In genomic region chr20:48286571-48287551, GRCh38 we compare ENCODE assay signal across 11 cellular contexts.
DNase-seq lines count a peak whose midpoint lies in the region; ATAC-seq and TF ChIP-seq lines count a peak whose summit lies in the region.
"Had no signal": no experiment of that assay in that cellular context is flagged by ENCODE, and none has a peak within 500 bp of the region (broad histone marks: within the 10 kb centered on the region; RNA-seq: fewer than 3 reads in every experiment).

No MANE protein-coding gene starts in this region.

- H3K36me3 ChIP-seq in heart right ventricle = no peaks in the 10 kb centered on the region
- no peaks in the 10 kb centered on the region for H3K36me3 ChIP-seq in esophagus squamous epithelium
- no peaks in the 10 kb centered on the region for H3K36me3 ChIP-seq in vagina

- WGBS in heart right ventricle, 2 donors = 45 to 53% methylated on average over 9 of the region's 9 CpGs
- WGBS in esophagus squamous epithelium, 2 donors = 43 to 45% methylated on average over 7 to 8 of the region's 9 CpGs

- H3K27me3 ChIP-seq in heart right ventricle (peaks cover 0 to 8% (median 0%) of the 10 kb centered on the region in 7 donors), esophagus squamous epithelium (peaks cover 0 to 11% (median 0%) of the 10 kb centered on the region in 4 donors), vagina (no peaks in the 10 kb centered on the region)

- H3K9me3 ChIP-seq in heart right ventricle = no peaks in the 10 kb centered on the region
- no peaks in the 10 kb centered on the region for H3K9me3 ChIP-seq in esophagus squamous epithelium
- no peaks in the 10 kb centered on the region for H3K9me3 ChIP-seq in vagina

- no peak for TF ChIP-seq POLR2A in esophagus squamous epithelium (IDR thresholded peaks at IDR 0.05)
- no peak for TF ChIP-seq POLR2A in vagina (IDR thresholded peaks at IDR 0.05)

- H3K4me1 ChIP-seq in heart right ventricle (peaks cover 0 to 29% (median 17%) of the 10 kb centered on the region in 9 donors), esophagus squamous epithelium (peaks cover 9 to 33% (median 14%) of the 10 kb centered on the region in 3 donors), vagina (peaks cover 13% of the 10 kb centered on the region)

- H3K4me3 ChIP-seq in heart right ventricle (no peak overlapping the region), esophagus squamous epithelium (no peak overlapping the region), vagina (no peak overlapping the region)

- peak overlapping the region in 5 of 10 donors; percentile 31 to 58 (median 34) for H3K27ac ChIP-seq in heart right ventricle
- H3K27ac ChIP-seq in esophagus squamous epithelium = peak overlapping the region; percentile 8 to 43 (median 24)
- peak overlapping the region; percentile 54 for H3K27ac ChIP-seq in vagina

- peak in 5 of 8 donors; percentile 24 to 45 (median 36) for ATAC-seq in heart right ventricle
- no peak for ATAC-seq in GM21447 (IDR thresholded peaks at IDR 0.05; ENCODE audit: unreplicated experiment)
- ATAC-seq in HG02870 (IDR thresholded peaks at IDR 0.05; ENCODE audit: unreplicated experiment) = no peak

- TF ChIP-seq CTCF in heart right ventricle (IDR thresholded peaks at IDR 0.05) (no peak), esophagus squamous epithelium (IDR thresholded peaks at IDR 0.05) (no peak), vagina (IDR thresholded peaks at IDR 0.05) (no peak)

- DNase-seq in heart right ventricle = no peak
- no peak for DNase-seq in cardiac septum (ENCODE audit: low spot score)
- DNase-seq in esophagus squamous epithelium (lab: John Stamatoyannopoulos, UW) = no peak
- DNase-seq in myocyte (ENCODE audit: low read depth) = peak; percentile 55
- no peak for DNase-seq in vagina (ENCODE audit: extremely low spot score in 2 of 2)
- DNase-seq in hippocampal formation (lab: John Stamatoyannopoulos, UW) = no peak
- DNase-seq: activated CD4-positive, alpha-beta T cell treated with anti-CD3 and anti-CD28 coated beads for 48 hours; EL; NCI-H510A had no signal

- intact Hi-C loops in heart right ventricle (cut with DNase I) (loop anchor here in 2 of 10 donors (10.0 kb wide), 2 partner anchors 312 to 502 kb away; partner anchors contain the start of gene SULF2 (in 1 of the 2)), cardiac septum (cut with DNase I) (no loop called here), esophagus squamous epithelium (cut with DNase I) (no loop called here), vagina (cut with DNase I) (no loop called here)

Comparison
In these comparisons a context has a peak if more than half of its experiments do, and no peak if none do; other contexts are left out.
1. ATAC-seq: peak in heart right ventricle (5 of 8); none in GM21447 (single experiment) and HG02870 (single experiment).